ENCODE assay signal across 8 cellular contexts in the genomic region with DNA sequence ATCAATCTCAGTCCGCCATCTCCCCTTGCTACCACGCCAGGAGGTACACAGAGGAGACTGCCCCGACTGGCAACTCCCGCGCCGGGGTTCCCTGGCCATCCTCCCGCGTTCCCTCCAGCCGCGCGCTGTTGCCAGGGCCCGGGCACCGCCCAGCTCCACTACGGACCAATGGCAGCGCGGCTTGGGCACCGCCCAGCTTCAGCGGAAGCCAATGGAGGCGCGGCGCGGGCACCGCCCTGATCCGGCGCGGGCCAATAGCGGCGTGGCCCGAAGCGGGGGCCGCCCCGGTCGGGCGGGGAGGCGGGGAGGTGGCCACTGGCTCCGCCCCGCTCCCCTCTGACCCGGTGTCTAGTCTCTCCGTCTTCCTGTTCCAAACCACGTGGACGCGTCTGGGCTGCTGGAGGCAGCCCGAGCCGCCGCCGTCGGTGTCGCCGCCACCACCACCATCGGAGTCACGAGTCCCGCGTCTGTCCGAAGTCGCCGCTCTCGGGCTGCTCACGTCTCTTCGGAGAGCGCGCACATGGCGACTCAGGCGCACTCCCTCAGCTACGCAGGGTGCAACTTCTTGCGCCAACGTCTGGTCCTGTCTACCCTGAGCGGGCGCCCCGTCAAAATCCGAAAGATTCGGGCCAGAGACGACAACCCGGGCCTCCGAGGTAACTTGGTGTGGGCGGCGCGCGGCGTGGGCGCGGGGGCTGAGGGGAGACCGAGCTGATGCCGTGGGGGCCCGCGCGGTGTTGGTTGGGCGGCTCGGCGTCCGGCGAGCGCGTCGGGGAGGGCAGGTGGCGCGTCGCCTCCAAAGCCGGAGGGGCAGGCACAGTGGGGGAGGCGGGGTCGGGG. TPM values are rescaled to one million over a fixed set of nuclear protein-coding genes. Genes with fewer than 3 reads are reported as not detected.
DNase-seq lines count a peak whose midpoint lies in the region; TF ChIP-seq lines count a peak whose summit lies in the region.

A gene with protein sequence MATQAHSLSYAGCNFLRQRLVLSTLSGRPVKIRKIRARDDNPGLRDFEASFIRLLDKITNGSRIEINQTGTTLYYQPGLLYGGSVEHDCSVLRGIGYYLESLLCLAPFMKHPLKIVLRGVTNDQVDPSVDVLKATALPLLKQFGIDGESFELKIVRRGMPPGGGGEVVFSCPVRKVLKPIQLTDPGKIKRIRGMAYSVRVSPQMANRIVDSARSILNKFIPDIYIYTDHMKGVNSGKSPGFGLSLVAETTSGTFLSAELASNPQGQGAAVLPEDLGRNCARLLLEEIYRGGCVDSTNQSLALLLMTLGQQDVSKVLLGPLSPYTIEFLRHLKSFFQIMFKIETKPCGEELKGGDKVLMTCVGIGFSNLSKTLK (plus strand): TSS at position 373 of the 840 bp plus-strand sequence. CDS start 148 bp downstream, at position 521.

- H3K27me3 ChIP-seq in H9 (ENCODE audit: insufficient read depth, low read length) (no peaks in the 10 kb centered on the region), MG63 (no peaks in the 10 kb centered on the region), neural cell (ENCODE audit: insufficient read depth, low read depth, low read length) (no peaks in the 10 kb centered on the region), stomach (no peaks in the 10 kb centered on the region)

- peak within 1 kb of the TSS; percentile 94 to 98 (median 96); a peak in 6 of 7 replicates for H3K27ac Mint-ChIP-seq in H9

- H3K4me3 ChIP-seq in MG63 (peak within 1 kb of the TSS; percentile 65), fibroblast of villous mesenchyme (ENCODE audit: low read depth, low read length) (peak within 1 kb of the TSS; percentile 90), neural cell (ENCODE audit: low read length) (peak within 1 kb of the TSS; percentile 92), stomach (peak within 1 kb of the TSS; percentile 73 to 96 (median 84))

- H3K27ac ChIP-seq in H9 (ENCODE audit: insufficient read length, low read depth, low read length): no peak within 1 kb of the TSS
- peak within 1 kb of the TSS; percentile 30 for H3K27ac ChIP-seq in neural cell (ENCODE audit: low read length)
- H3K27ac ChIP-seq in stomach: peak within 1 kb of the TSS; percentile 82 to 88 (median 86)

- H2BK5ac ChIP-seq in H9 (ENCODE audit: insufficient read length, low read length): no peak within 1 kb of the TSS

- peak within 1 kb of the TSS; percentile 77; the same call in 1 of the 2 replicates for H3K14ac ChIP-seq in H9 (ENCODE audit: insufficient read depth, low read length)

- TF ChIP-seq CTCF in H9 (conservative IDR thresholded peaks at IDR 0.05): no peak
- no peak for TF ChIP-seq CTCF in fibroblast of villous mesenchyme (IDR thresholded peaks at IDR 0.05; ENCODE audit: insufficient read depth, low read depth, low read length)
- no peak for TF ChIP-seq CTCF in neural cell (IDR thresholded peaks at IDR 0.05; ENCODE audit: poor library complexity, severe bottlenecking)
- no peak for TF ChIP-seq CTCF in stomach (IDR thresholded peaks at IDR 0.05)

- no peak within 1 kb of the TSS for H3K56ac ChIP-seq in H9 (ENCODE audit: insufficient read length, low read depth, low read length)

- peak within 1 kb of the TSS; percentile 69 for H3K18ac ChIP-seq in H9 (ENCODE audit: insufficient read length, low read depth, low read length)

- H2BK15ac ChIP-seq in H9 (ENCODE audit: low read depth, low read length): no peak within 1 kb of the TSS

- peaks cover 5% of the 10 kb centered on the region; the same call in 1 of the 2 replicates for H3K4me1 ChIP-seq in H9 (ENCODE audit: insufficient read depth, low read length)
- peaks cover 17 to 41% (median 37%) of the 10 kb centered on the region in 4 donors for H3K4me1 ChIP-seq in stomach

- H3K23me2 ChIP-seq in H9 (ENCODE audit: insufficient read length, low read depth, low read length, poor library complexity, severe bottlenecking): peaks cover 11% of the 10 kb centered on the region

- no peak within 1 kb of the TSS for H2BK120ac ChIP-seq in H9 (ENCODE audit: low read depth, low read length, poor library complexity, severe bottlenecking)

- peak; percentile 45 for TF ChIP-seq EP300 in neural cell (conservative IDR thresholded peaks at IDR 0.05; ENCODE audit: poor library complexity, severe bottlenecking)
- no peak for TF ChIP-seq EP300 in stomach (IDR thresholded peaks at IDR 0.05)

- peaks cover 20 to 29% of the 10 kb centered on the region in 2 experiments for H3K4me1 Mint-ChIP-seq in H9

- no peak within 1 kb of the TSS for H3K23ac ChIP-seq in H9 (ENCODE audit: insufficient read length, low read depth, low read length)

- H2AK5ac ChIP-seq in H9 (ENCODE audit: insufficient read length, low read length): no peak within 1 kb of the TSS

- no peak within 1 kb of the TSS for H2AFZ ChIP-seq in H9 (ENCODE audit: low read length)
- peak within 1 kb of the TSS; percentile 77 for H2AFZ ChIP-seq in neural cell (ENCODE audit: low read depth, low read length)

- H3K79me1 ChIP-seq in H9 (ENCODE audit: insufficient read depth, low read depth, low read length, poor library complexity, severe bottlenecking): peaks cover 4% of the 10 kb centered on the region

- peaks cover 2 to 4% (median 4%) of the 10 kb centered on the region in 3 experiments; a peak in 4 of 7 replicates for H3K36me3 Mint-ChIP-seq in H9 (ENCODE audit: insufficient read depth in 1 of 3, low read depth in 3 of 3)

- peak; percentile 7 for TF ChIP-seq RAD21 in neural cell (conservative IDR thresholded peaks at IDR 0.05)

- peak in 1 of 4 donors; percentile 65 for TF ChIP-seq POLR2A in stomach (IDR thresholded peaks at IDR 0.05)

- peak within 1 kb of the TSS; percentile 96 for H3K4me3 Mint-ChIP-seq in H9

- H3T11ph ChIP-seq in H9 (ENCODE audit: low read length): no peak within 1 kb of the TSS

- H3K9ac ChIP-seq in H9 (ENCODE audit: extremely low read depth, insufficient read length, low read length): peak within 1 kb of the TSS; percentile 78
- peak within 1 kb of the TSS; percentile 59 for H3K9ac ChIP-seq in neural cell (ENCODE audit: low read length)

- no CpG with 5 or more reads among the region's 100 CpGs for WGBS in H9 (ENCODE audit: extremely low coverage, insufficient read length, low lambda C conversion rate)
- 0 to 1% (median 0%) methylated on average over 26 to 100 of the region's 100 CpGs for WGBS in stomach, 5 donors

- no peaks in the 10 kb centered on the region for H3F3A ChIP-seq in neural cell (ENCODE audit: insufficient read depth, low read length, poor library complexity, severe bottlenecking)

- H4K8ac ChIP-seq in H9 (replicated peaks; ENCODE audit: insufficient read length, low read depth, low read length): no peak within 1 kb of the TSS

- no peaks in the 10 kb centered on the region for H3K9me2 ChIP-seq in neural cell (ENCODE audit: insufficient read depth, low read length)

- H3K9me3 ChIP-seq in H9 (ENCODE audit: control insufficient read depth, low read depth, low read length) (no peaks in the 10 kb centered on the region), MG63 (no peaks in the 10 kb centered on the region), neural cell (ENCODE audit: low read length) (no peaks in the 10 kb centered on the region), stomach (no peaks in the 10 kb centered on the region)

- H3K4ac ChIP-seq in H9 (ENCODE audit: low read depth, low read length): no peak within 1 kb of the TSS

- H4K20me1 ChIP-seq in H9 (ENCODE audit: control insufficient read depth, insufficient read depth, insufficient read length) (no peaks in the 10 kb centered on the region), neural cell (ENCODE audit: insufficient read depth) (no peaks in the 10 kb centered on the region)

- intact Hi-C loops in stomach (cut with DNase I; ENCODE audit: low total_unique reads): loop anchor here (10.0 kb wide), 1 partner anchor 192 kb away; a partner anchor contains a TSS

- peaks cover 6% of the 10 kb centered on the region for H3K27me3 Mint-ChIP-seq in H9 (ENCODE audit: low read depth)

- H4K91ac ChIP-seq in H9 (ENCODE audit: insufficient read length, low read depth, low read length): no peak within 1 kb of the TSS

- peak within 1 kb of the TSS; percentile 15 for H4K5ac ChIP-seq in H9 (ENCODE audit: insufficient read length, low read depth, low read length)

- H2BK20ac ChIP-seq in H9 (ENCODE audit: low read depth, low read length, poor library complexity, severe bottlenecking): no peak within 1 kb of the TSS

- peak within 1 kb of the TSS; percentile 81 for H3K4me2 ChIP-seq in H9 (ENCODE audit: insufficient read depth, insufficient read length, low read length)
- peak within 1 kb of the TSS; percentile 81 for H3K4me2 ChIP-seq in neural cell (ENCODE audit: low read length)

- H2BK12ac ChIP-seq in H9 (ENCODE audit: insufficient read length, low read depth, low read length): no peak within 1 kb of the TSS

- DNase-seq in ELR (ENCODE audit: low read depth): peak; percentile 95
- peak; percentile 97 for DNase-seq in H9
- peak; percentile 84 for DNase-seq in MG63
- DNase-seq in SHP77 treated with DMSO at 0.1 percent for 48 hours (lab: John Stamatoyannopoulos, UW): peak; percentile 88
- peak; percentile 98 for DNase-seq in activated gamma-delta T cell (lab: John Stamatoyannopoulos, UW)
- peak; percentile 94 for DNase-seq in fibroblast of villous mesenchyme (ENCODE audit: low read depth)
- peak; percentile 97 for DNase-seq in stomach

- peaks cover 34% of the 10 kb centered on the region; the same call in 1 of the 2 replicates for H3K79me2 ChIP-seq in H9 (ENCODE audit: insufficient read depth, low read length)
- peaks cover 11% of the 10 kb centered on the region for H3K79me2 ChIP-seq in neural cell (replicated peaks; ENCODE audit: insufficient read depth, low read length)

- no peaks in the 10 kb centered on the region; a peak in 1 of 5 replicates for H3K9me3 Mint-ChIP-seq in H9

- H3K36me3 ChIP-seq in MG63: no peaks in the 10 kb centered on the region
- H3K36me3 ChIP-seq in neural cell (ENCODE audit: insufficient read depth, low read length): no peaks in the 10 kb centered on the region
- H3K36me3 ChIP-seq in stomach: no peaks in the 10 kb centered on the region

TF ChIP-seq in neural cell, 6 proteins besides CTCF, POLR2A, EP300 and RAD21:
- TF ChIP-seq POLR2AphosphoS5 (IDR thresholded peaks at IDR 0.05) (peak; percentile 32), MXI1 (conservative IDR thresholded peaks at IDR 0.05; ENCODE audit: poor library complexity, severe bottlenecking) (peak; percentile 99), SMC3 (conservative IDR thresholded peaks at IDR 0.05; ENCODE audit: poor library complexity) (peak; percentile 25), EZH2 (IDR thresholded peaks at IDR 0.05; ENCODE audit: borderline replicate concordance, insufficient read depth, low read length, poor library complexity, severe bottlenecking) (no peak)

RNA-seq across cellular contexts. Expression of the gene that starts here (rescaled TPM):
- total RNA-seq in H9 (2021): 34.4 and 34.5 TPM in 2 replicates
- total RNA-seq in MG63 (2014; rRNA removed; shearing (Covaris generic); ENCODE audit: low replicate concordance): 6.8 and 9.0 TPM in 2 replicates
- 9.7 and 10.4 TPM in 2 replicates for total RNA-seq in fibroblast of villous mesenchyme
- polyA plus RNA-seq in neural cell: 4.2 and 7.5 TPM in 2 replicates
- polyA minus RNA-seq in neural cell: 10.9 and 13.6 TPM in 2 replicates
- 10 to 100 TPM; 11.7 to 38.7 (median 14.7) TPM for total RNA-seq in stomach
- 10 to 100 TPM; 12.2 to 22.6 (median 13.1) TPM for polyA plus RNA-seq in stomach
